Comparison of ENCODE assay signal across 15 cellular contexts in genomic region chr14:102066041-102066451, GRCh38. TPM values are rescaled to one million over a fixed set of nuclear protein-coding genes. Genes with fewer than 3 reads are reported as not detected.
DNase-seq lines count a peak whose midpoint lies in the region; ATAC-seq, FAIRE-seq and TF ChIP-seq lines count a peak whose summit lies in the region.
"Had no signal": no experiment of that assay in that cellular context is flagged by ENCODE, and none has a peak within 500 bp of the region (broad histone marks: within the 10 kb centered on the region; RNA-seq: fewer than 3 reads in every experiment).

No MANE protein-coding gene starts in this region.

- H3K18ac ChIP-seq in IMR-90 (ENCODE audit: low read depth, low read length): no peak overlapping the region

- H3K23ac ChIP-seq in IMR-90 (ENCODE audit: low read depth, low read length): no peak overlapping the region

- no peaks in the 10 kb centered on the region for H3K27me3 ChIP-seq in CD4-positive, CD25-positive, alpha-beta regulatory T cell (ENCODE audit: control insufficient read depth, insufficient read depth, low read length)
- H3K27me3 ChIP-seq in IMR-90 (ENCODE audit: control insufficient read depth, insufficient read depth, low read length): no peaks in the 10 kb centered on the region

- 84% methylated on average over 5 of the region's 12 CpGs; no CpG with 5 or more reads in 1 of the 2 experiments for WGBS in IMR-90 (ENCODE audit: extremely low coverage in 2 of 2, insufficient read length in 1 of 2), 2 experiments

- no peaks in the 10 kb centered on the region for H3K36me3 Mint-ChIP-seq in CD4-positive, CD25-positive, alpha-beta regulatory T cell
- H3K36me3 Mint-ChIP-seq in mesothelial cell of epicardium: no peaks in the 10 kb centered on the region

- CTCF ChIA-PET in IMR-90 (lab: Yijun Ruan, JAX): no interaction called here

- BruUV-seq in IMR-90 (replicated peaks; lab: Mats Ljungman, UMichigan): no TSS peak

- in situ Hi-C loops in IMR-90 (cut with MboI; ENCODE audit: low sequenced_read_pairs): no loop called here

- H3K9ac ChIP-seq in IMR-90 (ENCODE audit: low read depth, low read length): no peak overlapping the region
- H3K9ac ChIP-seq in kidney (ENCODE audit: low read length in 2 of 2): no peak overlapping the region

- H4K20me1 ChIP-seq in IMR-90 (ENCODE audit: insufficient read depth, low read length): no peaks in the 10 kb centered on the region

- POLR2A ChIA-PET in IMR-90 (lab: Charles Lee; ENCODE audit: unreplicated experiment): no interaction called here

- H3K4ac ChIP-seq in IMR-90 (ENCODE audit: low read depth, low read length): no peak overlapping the region

- no peak overlapping the region for H4K91ac ChIP-seq in IMR-90 (ENCODE audit: insufficient read depth, low read depth, low read length)

- H2BK5ac ChIP-seq in IMR-90 (ENCODE audit: low read depth, low read length, poor library complexity, severe bottlenecking): no peak overlapping the region

- no peaks in the 10 kb centered on the region for H3K9me3 Mint-ChIP-seq in CD4-positive, CD25-positive, alpha-beta regulatory T cell
- H3K9me3 Mint-ChIP-seq in mesothelial cell of epicardium: no peaks in the 10 kb centered on the region

- H2AFZ ChIP-seq in IMR-90 (replicated peaks; ENCODE audit: low read length, poor library complexity): no peak overlapping the region

- H3K4me3 Mint-ChIP-seq in CD4-positive, CD25-positive, alpha-beta regulatory T cell: no peak overlapping the region
- no peak overlapping the region for H3K4me3 Mint-ChIP-seq in mesothelial cell of epicardium

- peak overlapping the region in 2 of 3 donors; percentile 69 to 80 for H3K27ac Mint-ChIP-seq in CD4-positive, CD25-positive, alpha-beta regulatory T cell
- no peak overlapping the region for H3K27ac Mint-ChIP-seq in mesothelial cell of epicardium

- TF ChIP-seq RAD21 in IMR-90 (IDR thresholded peaks at IDR 0.05; ENCODE audit: low read length): no peak

- no peaks in the 10 kb centered on the region for H3K4me1 ChIP-seq in CD4-positive, CD25-positive, alpha-beta regulatory T cell (ENCODE audit: control insufficient read depth, insufficient read depth, low read length, poor library complexity, severe bottlenecking)
- H3K4me1 ChIP-seq in IMR-90 (ENCODE audit: control insufficient read depth, insufficient read depth, low read length) (no peaks in the 10 kb centered on the region), kidney (ENCODE audit: control insufficient read depth in 1 of 2, insufficient read depth in 1 of 2, low read depth in 1 of 2, low read length in 2 of 2) (no peaks in the 10 kb centered on the region)

- H2AK5ac ChIP-seq in IMR-90 (ENCODE audit: low read depth, low read length): no peak overlapping the region

- H3K9me3 ChIP-seq in CD4-positive, CD25-positive, alpha-beta regulatory T cell (ENCODE audit: control insufficient read depth in 2 of 2, low read length in 2 of 2): no peaks in the 10 kb centered on the region
- H3K9me3 ChIP-seq in IMR-90 (ENCODE audit: control insufficient read depth, insufficient read depth, low read length) (no peaks in the 10 kb centered on the region; the same call in 1 of the 2 replicates), kidney (ENCODE audit: control insufficient read depth in 1 of 2, low read length in 2 of 2) (no peaks in the 10 kb centered on the region)
- H3K9me3 ChIP-seq: Caco-2 had no signal

- H4K8ac ChIP-seq in IMR-90 (ENCODE audit: low read depth in 2 of 2, low read length in 2 of 2): no peak overlapping the region

- intact Hi-C loops in IMR-90 (cut with micrococcal nuclease): no loop called here
- intact Hi-C loops in kidney (cut with DNase I): no loop called here
- intact Hi-C loops in posterior vena cava (cut with DNase I): no loop called here

- no peak overlapping the region for H3K56ac ChIP-seq in IMR-90 (ENCODE audit: extremely low read depth, insufficient read depth, low read length)

- no peak overlapping the region for H3K27ac ChIP-seq in CD4-positive, CD25-positive, alpha-beta regulatory T cell (ENCODE audit: insufficient read depth, low read length, poor library complexity, severe bottlenecking)
- H3K27ac ChIP-seq in IMR-90 (ENCODE audit: insufficient read depth, low read length): no peak overlapping the region
- no peak overlapping the region for H3K27ac ChIP-seq in kidney (ENCODE audit: low read depth in 2 of 2, low read length in 2 of 2)

- H3K4me1 Mint-ChIP-seq in CD4-positive, CD25-positive, alpha-beta regulatory T cell: peaks cover 0 to 6% (median 0%) of the 10 kb centered on the region in 4 donors
- peaks cover 10% of the 10 kb centered on the region for H3K4me1 Mint-ChIP-seq in mesothelial cell of epicardium

- H2AK9ac ChIP-seq in IMR-90 (replicated peaks; ENCODE audit: low read depth, low read length, poor library complexity): peak overlapping the region; percentile 50

- dilution Hi-C loops in IMR-90 (cut with HindIII; ENCODE audit: low sequenced_read_pairs, unreplicated experiment): no loop called here

- ATAC-seq in CD4-positive, CD25-positive, alpha-beta regulatory T cell (ENCODE audit: low read depth in 2 of 2): no peak
- no peak for ATAC-seq in IMR-90 (ENCODE audit: low read depth)
- ATAC-seq: Panc1 had no signal

- no peak overlapping the region for H4K5ac ChIP-seq in IMR-90 (ENCODE audit: low read depth, low read length)

- DNase-seq in CD4-positive, CD25-positive, alpha-beta regulatory T cell: no peak
- no peak for DNase-seq in IMR-90
- DNase-seq in kidney: peak; percentile 64
- peak; percentile 71 for DNase-seq in posterior vena cava (ENCODE audit: low spot score)
- no peak for DNase-seq in activated CD4-positive, CD25-positive, alpha-beta regulatory T cell treated with anti-CD3 and anti-CD28 coated beads, Interleukin-2, amount 50 U/mL, for 72 hours
- no peak for DNase-seq in retina
- DNase-seq in mesothelial cell of epicardium (ENCODE audit: low spot score in 2 of 2, unreplicated experiment in 2 of 2): no peak
- no peak for DNase-seq in DMS79 treated with DMSO at 0.1 percent for 48 hours (lab: John Stamatoyannopoulos, UW)
- DNase-seq: Caco-2, DMS153, EL, HCEC 1CT, NCI-H187 treated with DMSO at 0.1 percent for 48 hours, NCI-H774 had no signal

- no peaks in the 10 kb centered on the region for H3K79me1 ChIP-seq in IMR-90 (ENCODE audit: low read depth in 1 of 2, low read length in 2 of 2)

- H2BK120ac ChIP-seq in IMR-90 (ENCODE audit: low read depth, low read length): no peak overlapping the region

- FAIRE-seq in kidney (lab: Jason Lieb, UNC): no peak

- H3K4me3 ChIP-seq in CD4-positive, CD25-positive, alpha-beta regulatory T cell (ENCODE audit: low read depth, low read length): no peak overlapping the region
- H3K4me3 ChIP-seq in IMR-90 (ENCODE audit: insufficient read depth, low read depth, low read length): no peak overlapping the region
- H3K4me3 ChIP-seq in kidney (ENCODE audit: low read length in 2 of 2): no peak overlapping the region

- H3K9me1 ChIP-seq in IMR-90 (ENCODE audit: insufficient read depth, low read length): 0 out of 2 replicates have a peak, but pooled peaks cover 5% of the 10 kb centered on the region

- H2BK20ac ChIP-seq in IMR-90 (ENCODE audit: low read depth, low read length): no peak overlapping the region

- TF ChIP-seq POLR2A in IMR-90 (IDR thresholded peaks at IDR 0.05; ENCODE audit: low read depth, low read length): no peak

- no peaks in the 10 kb centered on the region for H3K36me3 ChIP-seq in CD4-positive, CD25-positive, alpha-beta regulatory T cell (ENCODE audit: control insufficient read depth, insufficient read depth, low read length)
- H3K36me3 ChIP-seq in IMR-90 (ENCODE audit: control insufficient read depth, insufficient read depth, low read length): no peaks in the 10 kb centered on the region
- no peaks in the 10 kb centered on the region for H3K36me3 ChIP-seq in kidney (ENCODE audit: control insufficient read depth in 1 of 2, insufficient read depth in 2 of 2, low read length in 2 of 2)

- TF ChIP-seq CTCF in IMR-90 (conservative IDR thresholded peaks at IDR 0.05; ENCODE audit: low read depth, low read length): no peak
- TF ChIP-seq CTCF in kidney (IDR thresholded peaks at IDR 0.05; ENCODE audit: borderline replicate concordance, extremely low read depth, insufficient read depth): no peak
- TF ChIP-seq CTCF in mesothelial cell of epicardium (IDR thresholded peaks at IDR 0.05; ENCODE audit: unreplicated experiment): no peak

- H2BK15ac ChIP-seq in IMR-90 (ENCODE audit: low read depth, low read length): no peak overlapping the region

- H3K14ac ChIP-seq in IMR-90 (replicated peaks; ENCODE audit: low read depth, low read length): no peak overlapping the region

- no peak overlapping the region for H3K4me2 ChIP-seq in IMR-90 (ENCODE audit: low read depth, low read length)

- H3K27me3 Mint-ChIP-seq in CD4-positive, CD25-positive, alpha-beta regulatory T cell: no peaks in the 10 kb centered on the region
- H3K27me3 Mint-ChIP-seq in mesothelial cell of epicardium (ENCODE audit: low read depth): no peaks in the 10 kb centered on the region

TF ChIP-seq in IMR-90, 13 proteins besides CTCF, POLR2A, EP300 and RAD21 (continues in another document):
- TF ChIP-seq MAFK (IDR thresholded peaks at IDR 0.05; ENCODE audit: low read depth, low read length) (no peak), ELK1 (IDR thresholded peaks at IDR 0.05; ENCODE audit: borderline replicate concordance, low read depth, low read length) (no peak), MAZ (IDR thresholded peaks at IDR 0.05; ENCODE audit: borderline replicate concordance, low read depth, low read length) (no peak), CEBPB (IDR thresholded peaks at IDR 0.05; ENCODE audit: low read depth, low read length) (no peak), SMC3 (IDR thresholded peaks at IDR 0.05; ENCODE audit: low read depth, low read length) (no peak), MXI1 (IDR thresholded peaks at IDR 0.05; ENCODE audit: borderline replicate concordance, low read depth, low read length) (no peak), BHLHE40 (IDR thresholded peaks at IDR 0.05; ENCODE audit: low read depth, low read length) (no peak)

RNA-seq across cellular contexts. Expression of gene HSP90AA1, which starts 20.8 kb away (rescaled TPM):
- total RNA-seq in CD4-positive, CD25-positive, alpha-beta regulatory T cell: 653 TPM
- 100 to 1,000 TPM; 331 to 414 (median 372) TPM for polyA plus RNA-seq in CD4-positive, CD25-positive, alpha-beta regulatory T cell
- total RNA-seq in IMR-90 (2012; rRNA removed) (578 and 1,483 TPM in 2 replicates), kidney (409 TPM), posterior vena cava (100 to 1,000 TPM; 274 to 464 TPM), mesothelial cell of epicardium (325 to 330 TPM (median 330 TPM) in 3 replicates)
- polyA plus RNA-seq in IMR-90 (2012; rRNA removed) (485 and 535 TPM in 2 replicates), kidney (ENCODE audit: insufficient read depth, low read depth, low replicate concordance) (455 TPM)
- polyA plus RNA-seq in IMR-90 (2012; cell fraction: cytosol; rRNA removed): 72.4 and 152 TPM in 2 replicates
- 46.8 and 204 TPM in 2 replicates for polyA plus RNA-seq in IMR-90 (2012; cell fraction: nucleus; rRNA removed; ENCODE audit: low replicate concordance)

Comparison
In these comparisons a context has a peak if more than half of its experiments do, and no peak if none do; other contexts are left out.
1. DNase-seq: peak in kidney (single experiment) and posterior vena cava (single experiment); none in CD4-positive, CD25-positive, alpha-beta regulatory T cell (0 of 3), IMR-90 (single experiment), activated CD4-positive, CD25-positive, alpha-beta regulatory T cell treated with anti-CD3 and anti-CD28 coated beads, Interleukin-2, amount 50 U/mL, for 72 hours (single experiment), retina (single experiment), mesothelial cell of epicardium (0 of 2) and DMS79 treated with DMSO at 0.1 percent for 48 hours (single experiment).